ENCODE assay signal across 7 cellular contexts in genomic region chr14:31024577-31025334, GRCh38. TPM values are rescaled to one million over a fixed set of nuclear protein-coding genes. Genes with fewer than 3 reads are reported as not detected.
A peak's percentile ranks its signal among the peaks of the same experiment; 100 is the strongest.
DNase-seq lines count a peak whose midpoint lies in the region; ATAC-seq and TF ChIP-seq lines count a peak whose summit lies in the region.

No MANE protein-coding gene starts in this region.

- no peaks in the 10 kb centered on the region for H3K27me3 Mint-ChIP-seq in progenitor cell of endocrine pancreas

- H3K9me3 ChIP-seq in HAP-1 = no peaks in the 10 kb centered on the region
- H3K9me3 ChIP-seq in SJCRH30 (replicated peaks) = no peaks in the 10 kb centered on the region

- H3K4me3 ChIP-seq in HAP-1 (peak overlapping the region; percentile 89), SJCRH30 (peak overlapping the region; percentile 98), fibroblast of mammary gland (ENCODE audit: control insufficient read depth, low read depth, low read length) (peak overlapping the region; percentile 94)

- peak overlapping the region; percentile 94 for H3K27ac Mint-ChIP-seq in progenitor cell of endocrine pancreas

- H3K36me3 Mint-ChIP-seq in progenitor cell of endocrine pancreas (ENCODE audit: insufficient read depth) = peaks cover 11% of the 10 kb centered on the region

- peaks cover 9% of the 10 kb centered on the region for H3K4me1 ChIP-seq in HAP-1
- H3K4me1 ChIP-seq in SJCRH30 = no peaks in the 10 kb centered on the region; the same call in 1 of the 2 replicates

- peaks cover 8% of the 10 kb centered on the region for H3K9me3 Mint-ChIP-seq in progenitor cell of endocrine pancreas (ENCODE audit: low read depth)

- peak overlapping the region; percentile 88 for H3K4me3 Mint-ChIP-seq in progenitor cell of endocrine pancreas (ENCODE audit: low read depth)

- TF ChIP-seq CTCF in fibroblast of mammary gland (conservative IDR thresholded peaks at IDR 0.05; ENCODE audit: control insufficient read depth, insufficient read depth, low read depth, low read length) (no peak), progenitor cell of endocrine pancreas (IDR thresholded peaks at IDR 0.05; ENCODE audit: unreplicated experiment) (no peak)

- DNase-seq in HAP-1 (ENCODE audit: low spot score in 2 of 2) = no peak
- DNase-seq in SJCRH30 = peak in 1 of 2 experiments; percentile 19
- peak; percentile 45 for DNase-seq in fibroblast of mammary gland (ENCODE audit: low read depth)
- no peak for DNase-seq in progenitor cell of endocrine pancreas (ENCODE audit: low spot score, unreplicated experiment)
- no peak for DNase-seq in A172 (ENCODE audit: low spot score)
- no peak for DNase-seq in GF-D8 (lab: John Stamatoyannopoulos, UW)

- no peak for ATAC-seq in HG02885 (IDR thresholded peaks at IDR 0.05; ENCODE audit: poor library complexity, unreplicated experiment)

- in situ Hi-C loops in HAP-1 (cut with MboI; ENCODE audit: low sequenced_read_pairs) = no loop called here

- H3K27me3 ChIP-seq in HAP-1 (ENCODE audit: low read depth) (no peaks in the 10 kb centered on the region), SJCRH30 (no peaks in the 10 kb centered on the region)

- peak overlapping the region; percentile 97 for H3K27ac ChIP-seq in SJCRH30

- H3K4me1 Mint-ChIP-seq in progenitor cell of endocrine pancreas (ENCODE audit: low read depth) = peaks cover 30% of the 10 kb centered on the region

- H3K36me3 ChIP-seq in HAP-1 (replicated peaks) = peaks cover 13% of the 10 kb centered on the region
- peaks cover 20% of the 10 kb centered on the region for H3K36me3 ChIP-seq in SJCRH30

RNA-seq across cellular contexts. Expression of gene AP4S1, which starts 0.7 kb away (rescaled TPM):
- total RNA-seq in SJCRH30 (2014; rRNA removed; shearing (Covaris generic)) = 8.4 and 9.8 TPM in 2 replicates
- 12.0 and 12.9 TPM in 2 replicates for total RNA-seq in progenitor cell of endocrine pancreas
- 9.1 TPM in 2 replicates for total RNA-seq in A172 (2014; rRNA removed; shearing (Covaris generic))

RNA-seq across cellular contexts. Expression of gene STRN3, which starts 1.4 kb away (rescaled TPM):
- 71.0 and 80.9 TPM in 2 replicates for total RNA-seq in SJCRH30 (2014; rRNA removed; shearing (Covaris generic))
- total RNA-seq in progenitor cell of endocrine pancreas = 46.7 and 54.8 TPM in 2 replicates
- total RNA-seq in A172 (2014; rRNA removed; shearing (Covaris generic)) = 18.7 and 34.0 TPM in 2 replicates
